ENCODE assay signal across 8 cellular contexts in the genomic region with DNA sequence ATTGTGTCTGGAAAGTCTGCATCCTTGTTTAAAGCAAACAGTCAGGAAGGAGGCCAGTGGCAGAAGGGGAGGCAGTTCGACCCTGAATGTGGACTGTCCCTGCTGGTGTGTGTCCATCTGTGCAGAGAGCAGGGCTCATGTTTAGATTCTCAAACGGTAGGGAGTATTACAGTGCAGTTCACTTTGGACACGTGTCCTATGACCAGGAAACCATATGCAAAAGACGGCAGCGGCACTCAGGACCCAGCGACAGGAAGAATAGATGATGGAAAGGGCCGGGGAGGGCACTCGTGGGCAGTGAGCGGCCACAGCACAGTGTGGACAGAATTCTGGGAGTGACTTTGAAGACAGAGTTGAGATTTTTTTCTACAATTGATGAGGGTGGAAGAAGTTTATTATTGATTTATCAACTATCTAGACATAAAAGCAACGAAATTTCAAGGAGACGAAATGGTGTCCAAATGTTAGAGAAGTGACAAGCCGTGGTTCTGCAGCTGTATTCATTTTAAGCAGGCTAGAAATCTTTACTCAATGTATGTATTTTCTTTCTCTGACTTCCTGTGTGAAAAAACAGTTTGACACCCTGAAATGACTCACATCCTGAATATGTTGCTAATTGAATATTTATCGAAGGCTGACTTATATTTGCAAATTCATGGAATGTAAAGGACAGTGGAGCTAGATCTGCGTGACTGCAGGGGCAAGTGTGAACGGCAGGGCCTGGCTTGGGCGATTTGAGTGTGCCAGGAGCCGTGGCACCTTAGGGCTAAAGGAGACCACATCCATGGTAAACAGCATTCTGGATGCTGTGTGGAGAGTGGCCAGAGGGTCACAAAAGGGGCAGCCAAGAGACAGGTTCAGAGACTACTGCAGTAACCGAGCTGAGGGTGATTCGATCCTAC.
DNase-seq lines count a peak whose midpoint lies in the region; ATAC-seq and TF ChIP-seq lines count a peak whose summit lies in the region.

No MANE protein-coding gene starts in this region.

- H3K27me3 ChIP-seq in mucosa of rectum (ENCODE audit: control insufficient read depth in 2 of 2, insufficient read depth in 2 of 2, low read length in 2 of 2) (no peaks in the 10 kb centered on the region), thyroid gland (no peaks in the 10 kb centered on the region)

- 76 to 82% methylated on average over 19 of the region's 19 CpGs for WGBS in thyroid gland, 2 donors

- no peaks in the 10 kb centered on the region for H3K9me3 Mint-ChIP-seq in activated T-helper 1 cell treated with anti-CD3 and anti-CD28 coated beads, Interleukin-12 subunit alpha, Interleukin-12 subunit beta, Interleukin-2, Interleukin-4 antibody, amounts not matched to agents 30 ng/mL and 10 ng/mL and 1 ng/mL, durations not matched to agents 14 hours and 24 hours and 36 hours

- H3K9me3 ChIP-seq in mucosa of rectum (ENCODE audit: control insufficient read depth in 2 of 2, low read length in 2 of 2) (no peaks in the 10 kb centered on the region), thyroid gland (no peaks in the 10 kb centered on the region)

- DNase-seq in activated T-helper 1 cell treated with anti-CD3 and anti-CD28 coated beads, Interleukin-12 subunit alpha, Interleukin-12 subunit beta, Interleukin-2, Interleukin-4 antibody, amounts not matched to agents 30 ng/mL and 10 ng/mL and 1 ng/mL, durations not matched to agents 14 hours and 24 hours and 36 hours (ENCODE audit: low spot score), result no peak
- DNase-seq in NCI-H1436 (lab: John Stamatoyannopoulos, UW) (no peak), thyroid gland (no peak), HUDEP-2 (lab: John Stamatoyannopoulos, UW; ENCODE audit: unreplicated experiment in 76 of 76) (no peak)

- H3K4me1 ChIP-seq in mucosa of rectum (ENCODE audit: control insufficient read depth in 2 of 2, insufficient read depth in 2 of 2, low read length in 2 of 2) (peaks cover 0 to 3% of the 10 kb centered on the region in 2 donors), thyroid gland (no peaks in the 10 kb centered on the region)

- intact Hi-C loops in activated T-helper 1 cell treated with anti-CD3 and anti-CD28 coated beads, Interleukin-12 subunit alpha, Interleukin-12 subunit beta, Interleukin-2, Interleukin-4 antibody, amounts not matched to agents 30 ng/mL and 10 ng/mL and 1 ng/mL, durations not matched to agents 14 hours and 24 hours and 36 hours (cut with micrococcal nuclease), result loop anchor here (1.0 to 10.0 kb wide), 7 partner anchors 44 to 930 kb away; a partner anchor contains a TSS
- intact Hi-C loops in thyroid gland (cut with DNase I), result no loop called here

- H3K36me3 ChIP-seq in mucosa of rectum (ENCODE audit: control insufficient read depth in 2 of 2, insufficient read depth in 2 of 2, low read length in 2 of 2) (no peaks in the 10 kb centered on the region), thyroid gland (no peaks in the 10 kb centered on the region)

- peaks cover 51% of the 10 kb centered on the region for H3K4me1 Mint-ChIP-seq in activated T-helper 1 cell treated with anti-CD3 and anti-CD28 coated beads, Interleukin-12 subunit alpha, Interleukin-12 subunit beta, Interleukin-2, Interleukin-4 antibody, amounts not matched to agents 30 ng/mL and 10 ng/mL and 1 ng/mL, durations not matched to agents 14 hours and 24 hours and 36 hours (ENCODE audit: low read depth)

- H3K4me3 Mint-ChIP-seq in activated T-helper 1 cell treated with anti-CD3 and anti-CD28 coated beads, Interleukin-12 subunit alpha, Interleukin-12 subunit beta, Interleukin-2, Interleukin-4 antibody, amounts not matched to agents 30 ng/mL and 10 ng/mL and 1 ng/mL, durations not matched to agents 14 hours and 24 hours and 36 hours, result peak overlapping the region; percentile 65

- TF ChIP-seq CTCF in thyroid gland (IDR thresholded peaks at IDR 0.05), result no peak

- ATAC-seq in GM18499 (IDR thresholded peaks at IDR 0.05; ENCODE audit: insufficient read depth, unreplicated experiment) (peak; percentile 71), GM21515 (IDR thresholded peaks at IDR 0.05; ENCODE audit: unreplicated experiment) (peak; percentile 90), HG03575 (IDR thresholded peaks at IDR 0.05; ENCODE audit: extremely low read depth, insufficient number of reproducible peaks, low FRiP score, unreplicated experiment) (peak; percentile 77)

- H3K4me3 ChIP-seq in mucosa of rectum (ENCODE audit: low read length in 2 of 2) (peak overlapping the region in 1 of 2 donors; percentile 8), thyroid gland (replicated peaks in 1 of 3) (no peak overlapping the region)

- no peaks in the 10 kb centered on the region for H3K27me3 Mint-ChIP-seq in activated T-helper 1 cell treated with anti-CD3 and anti-CD28 coated beads, Interleukin-12 subunit alpha, Interleukin-12 subunit beta, Interleukin-2, Interleukin-4 antibody, amounts not matched to agents 30 ng/mL and 10 ng/mL and 1 ng/mL, durations not matched to agents 14 hours and 24 hours and 36 hours (ENCODE audit: insufficient read depth)

- H3K27ac ChIP-seq in mucosa of rectum (ENCODE audit: low read depth in 2 of 2, low read length in 2 of 2) (peak overlapping the region; percentile 48 to 52), thyroid gland (no peak overlapping the region)

- H3K9ac ChIP-seq in mucosa of rectum (ENCODE audit: low read depth in 1 of 2, low read length in 2 of 2), result peak overlapping the region in 1 of 2 donors; percentile 48

- peaks cover 10% of the 10 kb centered on the region for H3K36me3 Mint-ChIP-seq in activated T-helper 1 cell treated with anti-CD3 and anti-CD28 coated beads, Interleukin-12 subunit alpha, Interleukin-12 subunit beta, Interleukin-2, Interleukin-4 antibody, amounts not matched to agents 30 ng/mL and 10 ng/mL and 1 ng/mL, durations not matched to agents 14 hours and 24 hours and 36 hours (ENCODE audit: low read depth)

- no peak for TF ChIP-seq POLR2A in thyroid gland (IDR thresholded peaks at IDR 0.05)

- H3K27ac Mint-ChIP-seq in activated T-helper 1 cell treated with anti-CD3 and anti-CD28 coated beads, Interleukin-12 subunit alpha, Interleukin-12 subunit beta, Interleukin-2, Interleukin-4 antibody, amounts not matched to agents 30 ng/mL and 10 ng/mL and 1 ng/mL, durations not matched to agents 14 hours and 24 hours and 36 hours, result peak overlapping the region; percentile 76

Comparison
In these comparisons a context has a peak if more than half of its experiments do, and no peak if none do; other contexts are left out.
1. H3K27ac ChIP-seq: peak in mucosa of rectum (2 of 2); none in thyroid gland (0 of 3).
2. Peak in every context shown above with its lines, with median percentiles within 50 percentile points of each other: ATAC-seq.